In the genomic region with DNA sequence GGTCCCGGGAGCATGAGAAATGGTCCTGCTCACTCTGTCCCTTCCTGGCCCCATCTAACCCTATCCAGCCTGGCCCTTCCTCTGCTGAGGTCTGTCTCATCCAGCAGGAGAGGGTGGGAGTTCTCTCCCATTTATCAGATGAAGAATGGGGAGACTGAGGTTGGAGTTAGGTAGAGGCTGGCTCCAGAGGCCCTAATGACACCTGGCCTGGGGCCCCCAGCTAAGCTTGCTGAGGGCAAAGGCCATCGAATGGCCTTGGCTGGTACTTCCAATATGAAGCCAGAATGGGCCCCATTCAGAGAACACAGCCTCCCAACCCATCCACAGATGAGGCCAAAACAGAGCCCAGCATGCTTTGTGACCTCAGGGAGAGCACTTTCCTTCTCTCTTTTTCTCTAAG, we compare ENCODE assay signal across 10 cellular contexts. TPM values are rescaled to one million over a fixed set of nuclear protein-coding genes. Genes with fewer than 3 reads are reported as not detected.
DNase-seq lines count a peak whose midpoint lies in the region; ATAC-seq and TF ChIP-seq lines count a peak whose summit lies in the region.
"Had no signal": no experiment of that assay in that cellular context is flagged by ENCODE, and none has a peak within 500 bp of the region (broad histone marks: within the 10 kb centered on the region; RNA-seq: fewer than 3 reads in every experiment).

No MANE protein-coding gene starts in this region.

- WGBS in gastroesophageal sphincter (ENCODE audit: low coverage in 1 of 2), 2 donors: no CpG with 5 or more reads among the region's 2 CpGs

- H3K4me1 Mint-ChIP-seq in T-helper 2 cell treated with Interferon-gamma antibody and Interleukin-4, amounts not matched to agents 5 μg/mL and 100 μg/mL, for 36 hours (ENCODE audit: low read depth): peaks cover 22% of the 10 kb centered on the region
- H3K4me1 Mint-ChIP-seq in stimulated activated memory B cell treated with anti-CD40 and anti-IgM and Interleukin-4, amounts not matched to agents 10 μg/mL and 1 μg/mL and 100 μg/mL, for 72 hours: peaks cover 33% of the 10 kb centered on the region

- H3K4me1 ChIP-seq in gastroesophageal sphincter: peaks cover 3 to 53% (median 28%) of the 10 kb centered on the region in 3 donors

- TF ChIP-seq CTCF in WI38 (IDR thresholded peaks at IDR 0.05; ENCODE audit: low read depth, low read length) (no peak), gastroesophageal sphincter (IDR thresholded peaks at IDR 0.05) (no peak)

- peaks cover 20% of the 10 kb centered on the region for H3K36me3 Mint-ChIP-seq in T-helper 2 cell treated with Interferon-gamma antibody and Interleukin-4, amounts not matched to agents 5 μg/mL and 100 μg/mL, for 36 hours (ENCODE audit: low read depth)
- peaks cover 5% of the 10 kb centered on the region for H3K36me3 Mint-ChIP-seq in stimulated activated memory B cell treated with anti-CD40 and anti-IgM and Interleukin-4, amounts not matched to agents 10 μg/mL and 1 μg/mL and 100 μg/mL, for 72 hours

- peak overlapping the region; percentile 58 for H3K27ac Mint-ChIP-seq in T-helper 2 cell treated with Interferon-gamma antibody and Interleukin-4, amounts not matched to agents 5 μg/mL and 100 μg/mL, for 36 hours
- H3K27ac Mint-ChIP-seq in stimulated activated memory B cell treated with anti-CD40 and anti-IgM and Interleukin-4, amounts not matched to agents 10 μg/mL and 1 μg/mL and 100 μg/mL, for 72 hours: peak overlapping the region; percentile 26

- no peak for TF ChIP-seq EP300 in gastroesophageal sphincter (IDR thresholded peaks at IDR 0.05)

- peak overlapping the region; percentile 82 for H3K4me3 Mint-ChIP-seq in T-helper 2 cell treated with Interferon-gamma antibody and Interleukin-4, amounts not matched to agents 5 μg/mL and 100 μg/mL, for 36 hours
- H3K4me3 Mint-ChIP-seq in stimulated activated memory B cell treated with anti-CD40 and anti-IgM and Interleukin-4, amounts not matched to agents 10 μg/mL and 1 μg/mL and 100 μg/mL, for 72 hours: no peak overlapping the region

- DNase-seq in T-helper 2 cell treated with Interferon-gamma antibody and Interleukin-4, amounts not matched to agents 5 μg/mL and 100 μg/mL, for 36 hours (ENCODE audit: low spot score): no peak
- DNase-seq in T-helper 2 cell: no peak
- DNase-seq: ACHN, amniotic stem cell had no signal

- H3K36me3 ChIP-seq in gastroesophageal sphincter: peaks cover 0 to 35% of the 10 kb centered on the region in 2 donors

- peak overlapping the region in 3 of 4 donors; percentile 88 to 93 (median 91) for H3K27ac ChIP-seq in gastroesophageal sphincter

- TF ChIP-seq POLR2A in gastroesophageal sphincter (IDR thresholded peaks at IDR 0.05): no peak

- no peaks in the 10 kb centered on the region for H3K9me3 ChIP-seq in gastroesophageal sphincter

- H3K4me3 ChIP-seq in WI38 (ENCODE audit: low read depth, low read length): peak overlapping the region; percentile 78
- H3K4me3 ChIP-seq in gastroesophageal sphincter: peak overlapping the region in 1 of 2 donors; percentile 88

- no peaks in the 10 kb centered on the region for H3K27me3 ChIP-seq in gastroesophageal sphincter

- H3K27me3 Mint-ChIP-seq in T-helper 2 cell treated with Interferon-gamma antibody and Interleukin-4, amounts not matched to agents 5 μg/mL and 100 μg/mL, for 36 hours (ENCODE audit: low read depth): no peaks in the 10 kb centered on the region
- H3K27me3 Mint-ChIP-seq in stimulated activated memory B cell treated with anti-CD40 and anti-IgM and Interleukin-4, amounts not matched to agents 10 μg/mL and 1 μg/mL and 100 μg/mL, for 72 hours: peaks cover 20% of the 10 kb centered on the region

- no peak for ATAC-seq in gastroesophageal sphincter
- no peak for ATAC-seq in stimulated activated memory B cell treated with anti-CD40 and anti-IgM and Interleukin-4, amounts not matched to agents 10 μg/mL and 1 μg/mL and 100 μg/mL, for 72 hours
- ATAC-seq in GM19397 (IDR thresholded peaks at IDR 0.05; ENCODE audit: unreplicated experiment): no peak
- no peak for ATAC-seq in GM21526 (IDR thresholded peaks at IDR 0.05; ENCODE audit: low FRiP score, unreplicated experiment)
- no peak for ATAC-seq in GM19467 (IDR thresholded peaks at IDR 0.05; ENCODE audit: unreplicated experiment)

- no peaks in the 10 kb centered on the region for H3K9me3 Mint-ChIP-seq in T-helper 2 cell treated with Interferon-gamma antibody and Interleukin-4, amounts not matched to agents 5 μg/mL and 100 μg/mL, for 36 hours
- H3K9me3 Mint-ChIP-seq in stimulated activated memory B cell treated with anti-CD40 and anti-IgM and Interleukin-4, amounts not matched to agents 10 μg/mL and 1 μg/mL and 100 μg/mL, for 72 hours: no peaks in the 10 kb centered on the region

RNA-seq across cellular contexts. Expression of a gene that starts 1.4 kb away (rescaled TPM):
- total RNA-seq in gastroesophageal sphincter: 10 to 100 TPM; 54.5 to 81.3 (median 69.7) TPM

RNA-seq across cellular contexts. Expression of a gene that starts 18.6 kb away (rescaled TPM):
- 10 to 100 TPM; 22.1 to 33.8 (median 25.9) TPM for total RNA-seq in gastroesophageal sphincter

RNA-seq across cellular contexts. Expression of a gene that starts 23.9 kb away (rescaled TPM):
- total RNA-seq in gastroesophageal sphincter: 10 to 100 TPM; 54.6 to 82.2 (median 66.0) TPM

RNA-seq across cellular contexts. Expression of a gene that starts 24.5 kb away (rescaled TPM):
- total RNA-seq in gastroesophageal sphincter: 100 to 1,000 TPM; 157 to 203 (median 171) TPM

RNA-seq across cellular contexts. Expression of a gene that starts 36.8 kb away (rescaled TPM):
- 10 to 100 TPM; 18.0 to 25.4 (median 21.6) TPM for total RNA-seq in gastroesophageal sphincter
